Comparison of ENCODE assay signal across 11 cellular contexts in the genomic region with DNA sequence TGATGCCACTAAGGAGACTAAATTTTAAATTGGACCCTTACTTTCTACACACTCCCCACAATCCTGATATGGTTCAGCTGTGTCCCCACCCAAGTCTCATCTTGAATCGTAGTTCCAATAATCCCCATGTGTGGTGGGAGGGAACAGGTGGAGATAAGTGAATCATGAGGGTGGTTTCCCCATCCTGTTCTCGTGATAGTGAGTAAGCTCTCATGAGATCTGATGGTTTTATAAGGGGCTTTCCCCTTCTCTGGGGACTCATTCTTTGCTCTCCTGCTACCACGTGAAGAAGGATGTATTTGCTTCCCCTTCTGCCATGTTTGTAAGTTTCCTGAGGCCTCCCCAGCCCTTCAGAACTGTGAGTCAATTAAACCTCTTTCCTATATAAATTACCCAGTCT. TPM values are rescaled to one million over a fixed set of nuclear protein-coding genes. Genes with fewer than 3 reads are reported as not detected.
DNase-seq lines count a peak whose midpoint lies in the region; ATAC-seq and TF ChIP-seq lines count a peak whose summit lies in the region.
"Had no signal": no experiment of that assay in that cellular context is flagged by ENCODE, and none has a peak within 500 bp of the region (broad histone marks: within the 10 kb centered on the region; RNA-seq: fewer than 3 reads in every experiment).

No MANE protein-coding gene starts in this region.

- H3K9me3 Mint-ChIP-seq in stimulated activated memory B cell treated with anti-CD40 and anti-IgM and Interleukin-4, amounts not matched to agents 10 μg/mL and 1 μg/mL and 100 μg/mL, for 72 hours: peaks cover 3% of the 10 kb centered on the region
- H3K9me3 Mint-ChIP-seq: T-helper 1 cell treated with Interleukin-12 subunit alpha and Interleukin-12 subunit beta and Interleukin-4 antibody, amounts not matched to agents 30 μg/mL and 1 μg/mL, for 36 hours had no signal

- H3K27ac Mint-ChIP-seq in stimulated activated memory B cell treated with anti-CD40 and anti-IgM and Interleukin-4, amounts not matched to agents 10 μg/mL and 1 μg/mL and 100 μg/mL, for 72 hours: peak overlapping the region; percentile 88
- H3K27ac Mint-ChIP-seq: T-helper 1 cell treated with Interleukin-12 subunit alpha and Interleukin-12 subunit beta and Interleukin-4 antibody, amounts not matched to agents 30 μg/mL and 1 μg/mL, for 36 hours had no signal

- peaks cover 7% of the 10 kb centered on the region for H3K4me1 Mint-ChIP-seq in stimulated activated memory B cell treated with anti-CD40 and anti-IgM and Interleukin-4, amounts not matched to agents 10 μg/mL and 1 μg/mL and 100 μg/mL, for 72 hours

- DNase-seq in activated T-cell treated with anti-CD3 and anti-CD28 coated beads for 24 hours (ENCODE audit: low read depth) (peak; percentile 13), activated T-cell treated with anti-CD3 and anti-CD28 coated beads for 4 hours (no peak), NAMALWA (ENCODE audit: low spot score) (peak; percentile 63), choroid plexus epithelial cell (ENCODE audit: low read depth) (peak; percentile 41), mucosa of gallbladder (ENCODE audit: low spot score) (no peak), NCI-H69 (lab: John Stamatoyannopoulos, UW) (no peak)
- DNase-seq: upper lobe of left lung had no signal

- H3K36me3 Mint-ChIP-seq in stimulated activated memory B cell treated with anti-CD40 and anti-IgM and Interleukin-4, amounts not matched to agents 10 μg/mL and 1 μg/mL and 100 μg/mL, for 72 hours: no peaks in the 10 kb centered on the region

- no peaks in the 10 kb centered on the region for H3K27me3 Mint-ChIP-seq in stimulated activated memory B cell treated with anti-CD40 and anti-IgM and Interleukin-4, amounts not matched to agents 10 μg/mL and 1 μg/mL and 100 μg/mL, for 72 hours

- peak; percentile 80 for ATAC-seq in stimulated activated memory B cell treated with anti-CD40 and anti-IgM and Interleukin-4, amounts not matched to agents 10 μg/mL and 1 μg/mL and 100 μg/mL, for 72 hours
- no peak for ATAC-seq in GM18867 (IDR thresholded peaks at IDR 0.05; ENCODE audit: unreplicated experiment)
- ATAC-seq: esophagus mucosa had no signal

- no peak for TF ChIP-seq CTCF in choroid plexus epithelial cell (conservative IDR thresholded peaks at IDR 0.05; ENCODE audit: low read depth, low read length)

- H3K4me3 ChIP-seq in choroid plexus epithelial cell (ENCODE audit: low read depth, low read length): no peak overlapping the region
- H3K4me3 ChIP-seq: upper lobe of left lung had no signal

- no peak overlapping the region for H3K4me3 Mint-ChIP-seq in stimulated activated memory B cell treated with anti-CD40 and anti-IgM and Interleukin-4, amounts not matched to agents 10 μg/mL and 1 μg/mL and 100 μg/mL, for 72 hours
- H3K4me3 Mint-ChIP-seq: T-helper 1 cell treated with Interleukin-12 subunit alpha and Interleukin-12 subunit beta and Interleukin-4 antibody, amounts not matched to agents 30 μg/mL and 1 μg/mL, for 36 hours had no signal

RNA-seq across cellular contexts. Expression of gene BET1, which starts 18.4 kb away (rescaled TPM):
- 24.7 TPM for total RNA-seq in mucosa of gallbladder

Comparison
In these comparisons a context has a peak if more than half of its experiments do, and no peak if none do; other contexts are left out.
1. DNase-seq: peak in activated T-cell treated with anti-CD3 and anti-CD28 coated beads for 24 hours (single experiment), NAMALWA (single experiment) and choroid plexus epithelial cell (single experiment); none in activated T-cell treated with anti-CD3 and anti-CD28 coated beads for 4 hours (single experiment), mucosa of gallbladder (single experiment) and NCI-H69 (single experiment).